ENCODE assay signal across 16 cellular contexts in the genomic region with DNA sequence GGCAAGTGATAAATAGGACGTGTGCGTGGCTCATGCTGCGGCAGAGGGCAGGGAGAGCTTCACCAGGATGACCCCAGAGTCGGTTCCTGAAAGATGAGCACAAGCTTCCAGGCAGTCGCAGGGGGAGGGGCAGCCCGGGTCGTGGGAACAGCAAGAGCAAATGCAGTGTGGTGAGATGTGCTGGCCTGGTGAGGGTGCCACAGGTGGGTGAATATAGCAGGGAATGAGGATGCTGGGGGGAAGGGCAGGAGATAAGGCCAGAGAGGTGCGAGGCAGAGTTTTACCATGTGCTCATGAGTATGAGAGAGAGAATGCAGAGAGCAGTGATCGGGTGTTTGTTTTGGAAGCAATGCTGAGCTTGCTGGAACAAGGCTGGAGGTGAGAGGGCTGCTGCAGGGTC.
DNase-seq lines count a peak whose midpoint lies in the region; ATAC-seq and TF ChIP-seq lines count a peak whose summit lies in the region.
"Had no signal": no experiment of that assay in that cellular context is flagged by ENCODE, and none has a peak within 500 bp of the region (broad histone marks: within the 10 kb centered on the region; RNA-seq: fewer than 3 reads in every experiment).

No MANE protein-coding gene starts in this region.

- H3K4me1 ChIP-seq in naive thymus-derived CD4-positive, alpha-beta T cell (ENCODE audit: control insufficient read depth in 2 of 2, insufficient read depth in 2 of 2, low read length in 2 of 2) = peaks cover 33 to 52% of the 10 kb centered on the region in 2 donors
- H3K4me1 ChIP-seq: upper lobe of right lung had no signal

- intact Hi-C loops in Calu3 (cut with micrococcal nuclease; ENCODE audit: unreplicated experiment) = no loop called here
- intact Hi-C loops in naive thymus-derived CD4-positive, alpha-beta T cell (cut with micrococcal nuclease) = loop anchor here (1.0 to 10.0 kb wide), 6 partner anchors 44 to 619 kb away; a partner anchor contains a TSS

- no peaks in the 10 kb centered on the region for H3K27me3 Mint-ChIP-seq in Calu3 (ENCODE audit: unreplicated experiment)
- no peaks in the 10 kb centered on the region for H3K27me3 Mint-ChIP-seq in effector memory CD8-positive, alpha-beta T cell
- no peaks in the 10 kb centered on the region for H3K27me3 Mint-ChIP-seq in naive thymus-derived CD4-positive, alpha-beta T cell
- H3K27me3 Mint-ChIP-seq: IgD-negative memory B cell had no signal

- no peak overlapping the region for H3K27ac ChIP-seq in naive thymus-derived CD4-positive, alpha-beta T cell (ENCODE audit: low read depth, low read length)
- H3K27ac ChIP-seq: SJSA1, upper lobe of right lung had no signal

- H3K4me3 Mint-ChIP-seq in Calu3 (ENCODE audit: low read depth, unreplicated experiment) = no peak overlapping the region
- H3K4me3 Mint-ChIP-seq in effector memory CD8-positive, alpha-beta T cell = no peak overlapping the region
- peak overlapping the region in 2 of 10 donors; percentile 27 to 37 for H3K4me3 Mint-ChIP-seq in naive thymus-derived CD4-positive, alpha-beta T cell
- H3K4me3 Mint-ChIP-seq: IgD-negative memory B cell had no signal

- H3K4me1 Mint-ChIP-seq in Calu3 (ENCODE audit: low read depth, unreplicated experiment) = peaks cover 51% of the 10 kb centered on the region
- peaks cover 57 to 71% of the 10 kb centered on the region in 2 donors for H3K4me1 Mint-ChIP-seq in effector memory CD8-positive, alpha-beta T cell (ENCODE audit: low read depth in 2 of 2)
- peaks cover 36 to 79% (median 63%) of the 10 kb centered on the region in 7 donors for H3K4me1 Mint-ChIP-seq in naive thymus-derived CD4-positive, alpha-beta T cell

- H3K27ac Mint-ChIP-seq in Calu3 (ENCODE audit: unreplicated experiment) = peak overlapping the region; percentile 38
- peak overlapping the region; percentile 85 to 96 for H3K27ac Mint-ChIP-seq in effector memory CD8-positive, alpha-beta T cell
- H3K27ac Mint-ChIP-seq in naive thymus-derived CD4-positive, alpha-beta T cell = peak overlapping the region in 6 of 9 donors; percentile 11 to 93 (median 51)

- no peaks in the 10 kb centered on the region for H3K27me3 ChIP-seq in naive thymus-derived CD4-positive, alpha-beta T cell (ENCODE audit: control insufficient read depth in 2 of 2, insufficient read depth in 2 of 2, low read length in 2 of 2)
- H3K27me3 ChIP-seq: SJSA1, upper lobe of right lung had no signal

- POLR2A ChIA-PET in naive thymus-derived CD4-positive, alpha-beta T cell (lab: Charles Lee) = no interaction called here

- BruUV-seq in Calu3 (replicated peaks; lab: Mats Ljungman, UMichigan) = no TSS peak

- H3K36me3 ChIP-seq in naive thymus-derived CD4-positive, alpha-beta T cell (ENCODE audit: control insufficient read depth in 2 of 3, insufficient read depth in 3 of 3, low read length in 3 of 3) = no peaks in the 10 kb centered on the region
- H3K36me3 ChIP-seq: SJSA1, upper lobe of right lung had no signal

- no peak for DNase-seq in Calu3
- peak; percentile 21 for DNase-seq in HT1080 (ENCODE audit: low read depth)
- DNase-seq in effector memory CD8-positive, alpha-beta T cell = no peak
- no peak for DNase-seq in naive thymus-derived CD4-positive, alpha-beta T cell
- DNase-seq in NCI-H446 treated with DMSO at 0.1 percent for 48 hours (lab: John Stamatoyannopoulos, UW) = no peak
- no peak for DNase-seq in kidney glomerular epithelial cell (lab: John Stamatoyannopoulos, UW)
- DNase-seq in NCI-H2171 treated with DMSO at 0.1 percent for 48 hours (lab: John Stamatoyannopoulos, UW) = no peak
- DNase-seq: hippocampal formation; NCI-H2227 treated with DMSO at 0.1 percent for 48 hours; stimulated activated CD4-positive, alpha-beta T cell treated with anti-CD3 and anti-CD28 coated beads, Interleukin-4, amount 100 ng/mL, for 1 hour; upper lobe of right lung had no signal

- H3K36me3 Mint-ChIP-seq in Calu3 (ENCODE audit: insufficient read depth, unreplicated experiment) = peaks cover 17% of the 10 kb centered on the region
- no peaks in the 10 kb centered on the region for H3K36me3 Mint-ChIP-seq in effector memory CD8-positive, alpha-beta T cell (ENCODE audit: insufficient read depth)
- H3K36me3 Mint-ChIP-seq in naive thymus-derived CD4-positive, alpha-beta T cell = peaks cover 0 to 12% (median 5%) of the 10 kb centered on the region in 5 donors
- H3K36me3 Mint-ChIP-seq: IgD-negative memory B cell had no signal

- no peaks in the 10 kb centered on the region for H3K9me3 ChIP-seq in naive thymus-derived CD4-positive, alpha-beta T cell (ENCODE audit: control insufficient read depth in 2 of 3, low read length in 3 of 3)
- H3K9me3 ChIP-seq: SJSA1, upper lobe of right lung had no signal

- no peak for TF ChIP-seq CTCF in Calu3 (IDR thresholded peaks at IDR 0.05; ENCODE audit: unreplicated experiment)

- H3K9me3 Mint-ChIP-seq in Calu3 (ENCODE audit: low read depth, unreplicated experiment) = no peaks in the 10 kb centered on the region
- H3K9me3 Mint-ChIP-seq in effector memory CD8-positive, alpha-beta T cell = no peaks in the 10 kb centered on the region
- peaks cover 0 to 1% (median 0%) of the 10 kb centered on the region in 11 donors for H3K9me3 Mint-ChIP-seq in naive thymus-derived CD4-positive, alpha-beta T cell
- H3K9me3 Mint-ChIP-seq: activated naive CD4-positive, alpha-beta T cell treated with anti-CD3 and anti-CD28 coated beads, Interleukin-2, amount 50 U/mL, for 72 hours had no signal

- CTCF ChIA-PET in Calu3 (lab: Charles Lee) = no interaction called here
- CTCF ChIA-PET in naive thymus-derived CD4-positive, alpha-beta T cell (lab: Charles Lee) = interaction anchor here (0.5 to 1.2 kb wide), 2 partner anchors 10 to 15 kb away, joined by 3 to 4 read pairs; no protein-coding TSS in a partner anchor

- H3K4me3 ChIP-seq in naive thymus-derived CD4-positive, alpha-beta T cell (ENCODE audit: low read length) = no peak overlapping the region
- H3K4me3 ChIP-seq: lung, SJSA1, upper lobe of right lung had no signal

- ATAC-seq in effector memory CD8-positive, alpha-beta T cell (replicated peaks) = no peak
- ATAC-seq in naive thymus-derived CD4-positive, alpha-beta T cell = no peak
- ATAC-seq in GM18498 (IDR thresholded peaks at IDR 0.05; ENCODE audit: unreplicated experiment) = no peak
- ATAC-seq: activated naive CD4-positive, alpha-beta T cell treated with anti-CD3 and anti-CD28 coated beads, Interleukin-2, amount 50 U/mL, for 72 hours; upper lobe of right lung had no signal

Comparison
In these comparisons a context has a peak if more than half of its experiments do, and no peak if none do; other contexts are left out.
1. H3K27ac Mint-ChIP-seq: peak in every context shown above with its lines; median percentile 90 in effector memory CD8-positive, alpha-beta T cell; 51 in naive thymus-derived CD4-positive, alpha-beta T cell; 38 in Calu3.